ENCODE assay signal across 8 cellular contexts in genomic region chr6:158793432-158793831, GRCh38. TPM values are rescaled to one million over a fixed set of nuclear protein-coding genes. Genes with fewer than 3 reads are reported as not detected.
DNase-seq lines count a peak whose midpoint lies in the region; ATAC-seq and TF ChIP-seq lines count a peak whose summit lies in the region.

No MANE protein-coding gene starts in this region.

- H3K4me1 Mint-ChIP-seq in stimulated activated naive CD8-positive, alpha-beta T cell treated with anti-CD3 and anti-CD28 coated beads, Interleukin-15, Interleukin-2, amounts not matched to agents 100 ng/mL and 50 ng/mL, for 24 hours (ENCODE audit: low read depth) = peaks cover 94% of the 10 kb centered on the region

- H3K4me3 Mint-ChIP-seq in stimulated activated naive CD8-positive, alpha-beta T cell treated with anti-CD3 and anti-CD28 coated beads, Interleukin-15, Interleukin-2, amounts not matched to agents 100 ng/mL and 50 ng/mL, for 24 hours = no peak overlapping the region

- ATAC-seq in GM18502 (IDR thresholded peaks at IDR 0.05; ENCODE audit: poor library complexity, unreplicated experiment) (peak; percentile 66), HG03045 (IDR thresholded peaks at IDR 0.05; ENCODE audit: unreplicated experiment) (peak; percentile 59)

- in situ Hi-C loops in SK-MEL-5 (cut with HindIII; ENCODE audit: low pct_unique_long_range_greater_than_20kb, low sequenced_read_pairs) = no loop called here

- no peaks in the 10 kb centered on the region for H3K9me3 Mint-ChIP-seq in stimulated activated naive CD8-positive, alpha-beta T cell treated with anti-CD3 and anti-CD28 coated beads, Interleukin-15, Interleukin-2, amounts not matched to agents 100 ng/mL and 50 ng/mL, for 24 hours

- peak overlapping the region; percentile 77 for H3K27ac Mint-ChIP-seq in stimulated activated naive CD8-positive, alpha-beta T cell treated with anti-CD3 and anti-CD28 coated beads, Interleukin-15, Interleukin-2, amounts not matched to agents 100 ng/mL and 50 ng/mL, for 24 hours

- H3K27me3 Mint-ChIP-seq in stimulated activated naive CD8-positive, alpha-beta T cell treated with anti-CD3 and anti-CD28 coated beads, Interleukin-15, Interleukin-2, amounts not matched to agents 100 ng/mL and 50 ng/mL, for 24 hours = no peaks in the 10 kb centered on the region

- peaks cover 68% of the 10 kb centered on the region for H3K36me3 Mint-ChIP-seq in stimulated activated naive CD8-positive, alpha-beta T cell treated with anti-CD3 and anti-CD28 coated beads, Interleukin-15, Interleukin-2, amounts not matched to agents 100 ng/mL and 50 ng/mL, for 24 hours (ENCODE audit: low read depth)

- DNase-seq in AG09319 (ENCODE audit: extremely low read depth, low read depth) (no peak), SK-MEL-5 (ENCODE audit: low read depth, low spot score) (peak; percentile 61), fibroblast of villous mesenchyme (ENCODE audit: low read depth) (peak; percentile 73), epidermal melanocyte (ENCODE audit: insufficient read length, low spot score) (no peak)
- DNase-seq in stimulated activated CD4-positive, alpha-beta T cell treated with anti-CD3 and anti-CD28 coated beads, Interleukin-15, amount 100 ng/mL, for 24 hours = no peak

- TF ChIP-seq CTCF in AG09319 (IDR thresholded peaks at IDR 0.05; ENCODE audit: low read depth, low read length) (peak; percentile 49), fibroblast of villous mesenchyme (IDR thresholded peaks at IDR 0.05; ENCODE audit: insufficient read depth, low read depth, low read length) (peak; percentile 69)

- H3K4me3 ChIP-seq in fibroblast of villous mesenchyme (ENCODE audit: low read depth, low read length) = no peak overlapping the region

RNA-seq across cellular contexts. Expression of gene EZR, which starts 25.7 kb away (rescaled TPM):
- 59.8 and 69.4 TPM in 2 replicates for total RNA-seq in SK-MEL-5 (2014; rRNA removed; shearing (Covaris generic))
- 60.2 and 65.5 TPM in 2 replicates for polyA plus RNA-seq in SK-MEL-5 (2015; cell fraction: cytosol; rRNA removed)
- polyA plus RNA-seq in SK-MEL-5 (2015; cell fraction: nucleus; rRNA removed) = 22.4 and 31.8 TPM in 2 replicates
- 100 and 116 TPM in 2 replicates for total RNA-seq in fibroblast of villous mesenchyme

Comparison
In these comparisons a context has a peak if more than half of its experiments do, and no peak if none do; other contexts are left out.
1. DNase-seq: peak in SK-MEL-5 (single experiment) and fibroblast of villous mesenchyme (single experiment); none in AG09319 (single experiment), stimulated activated CD4-positive, alpha-beta T cell treated with anti-CD3 and anti-CD28 coated beads, Interleukin-15, amount 100 ng/mL, for 24 hours (single experiment) and epidermal melanocyte (single experiment).